In genomic region chr19:34182125-34182524, GRCh38 we compare ENCODE assay signal across 2 cellular contexts.
TF ChIP-seq lines count a peak whose summit lies in the region.

No MANE protein-coding gene starts in this region.

TF ChIP-seq in K562, 482 proteins besides CTCF, POLR2A, EP300 and RAD21:
- TF ChIP-seq MYNN (IDR thresholded peaks at IDR 0.05) (peak; percentile 83), MYNN (CRISPR knock-in tag; IDR thresholded peaks at IDR 0.05) (no peak), FOXM1 (IDR thresholded peaks at IDR 0.05; ENCODE audit: low read depth) (no peak), FOXM1 (CRISPR knock-in tag; IDR thresholded peaks at IDR 0.05; ENCODE audit: low read depth) (no peak)

TF ChIP-seq in GM12891, 5 proteins besides CTCF, POLR2A, EP300 and RAD21:
- TF ChIP-seq POLR2AphosphoS5 (IDR thresholded peaks at IDR 0.05; ENCODE audit: low read depth, low read length) (no peak), SPI1 (IDR thresholded peaks at IDR 0.05; ENCODE audit: low read depth, low read length) (no peak), PAX5 (IDR thresholded peaks at IDR 0.05; ENCODE audit: insufficient read depth, low read length, severe bottlenecking) (no peak), TAF1 (IDR thresholded peaks at IDR 0.05; ENCODE audit: low read depth, low read length) (no peak), POU2F2 (IDR thresholded peaks at IDR 0.05; ENCODE audit: low read depth, low read length) (no peak)
